ENCODE assay signal across 9 cellular contexts in genomic region chr7:2012981-2013380, GRCh38.
DNase-seq lines count a peak whose midpoint lies in the region; ATAC-seq lines count a peak whose summit lies in the region.
"Had no signal": no experiment of that assay in that cellular context is flagged by ENCODE, and none has a peak within 500 bp of the region (broad histone marks: within the 10 kb centered on the region; RNA-seq: fewer than 3 reads in every experiment).

No MANE protein-coding gene starts in this region.

- H4K20me1 ChIP-seq in GM23248 (ENCODE audit: insufficient read depth): no peaks in the 10 kb centered on the region

- H3K36me3 ChIP-seq in GM23248 (ENCODE audit: low read depth): no peaks in the 10 kb centered on the region
- no peaks in the 10 kb centered on the region for H3K36me3 ChIP-seq in effector memory CD4-positive, alpha-beta T cell (ENCODE audit: control insufficient read depth, insufficient read depth, low read length)
- H3K36me3 ChIP-seq: gastrocnemius medialis had no signal

- H2AFZ ChIP-seq in GM23248: no peak overlapping the region

- H3K9me3 ChIP-seq in GM23248 (ENCODE audit: low read depth): no peaks in the 10 kb centered on the region
- no peaks in the 10 kb centered on the region for H3K9me3 ChIP-seq in effector memory CD4-positive, alpha-beta T cell (ENCODE audit: control insufficient read depth, low read length)
- H3K9me3 ChIP-seq: gastrocnemius medialis had no signal

- intact Hi-C loops in left cardiac atrium (cut with DNase I): no loop called here

- H3K4me3 ChIP-seq in GM23248: no peak overlapping the region
- no peak overlapping the region for H3K4me3 ChIP-seq in effector memory CD4-positive, alpha-beta T cell (ENCODE audit: insufficient read depth, low read depth, low read length, poor library complexity, severe bottlenecking)
- H3K4me3 ChIP-seq: gastrocnemius medialis had no signal

- peak in 1 of 2 donors; percentile 29 for ATAC-seq in left cardiac atrium
- ATAC-seq: gastrocnemius medialis had no signal

- H3K27me3 ChIP-seq in GM23248 (replicated peaks; ENCODE audit: insufficient read depth): no peaks in the 10 kb centered on the region
- H3K27me3 ChIP-seq in effector memory CD4-positive, alpha-beta T cell (replicated peaks; ENCODE audit: control insufficient read depth, insufficient read depth, low read length, poor library complexity, severe bottlenecking): no peaks in the 10 kb centered on the region
- H3K27me3 ChIP-seq: gastrocnemius medialis had no signal

- H3K9me2 ChIP-seq in GM23248 (ENCODE audit: insufficient read depth): no peaks in the 10 kb centered on the region

- no peak overlapping the region for H3K9ac ChIP-seq in GM23248

- 46 to 48% methylated on average over 8 of the region's 8 CpGs for WGBS in GM23248 (ENCODE audit: low coverage in 1 of 2, low lambda C conversion rate in 2 of 2, missing lambda C conversion rate in 2 of 2), 2 experiments

- H3K27ac ChIP-seq in GM23248: no peak overlapping the region
- no peak overlapping the region for H3K27ac ChIP-seq in effector memory CD4-positive, alpha-beta T cell (ENCODE audit: insufficient read depth, low read length, poor library complexity, severe bottlenecking)
- H3K27ac ChIP-seq: gastrocnemius medialis had no signal

- DNase-seq in GM23248 (peak; percentile 80), NCI-H69 (lab: John Stamatoyannopoulos, UW) (peak; percentile 79), left cardiac atrium (peak; percentile 74), stromal cell of bone marrow (ENCODE audit: low read depth) (peak; percentile 11), NCI-H774 (lab: John Stamatoyannopoulos, UW) (no peak), iPS-NIHi11 (ENCODE audit: low spot score) (no peak)
- no peak for DNase-seq in effector memory CD4-positive, alpha-beta T cell
- DNase-seq: activated B cell treated with CpG ODN at 0.5 μM for 24 hours had no signal

- no peaks in the 10 kb centered on the region for H3K4me1 ChIP-seq in GM23248 (ENCODE audit: insufficient read depth)
- H3K4me1 ChIP-seq in effector memory CD4-positive, alpha-beta T cell (ENCODE audit: control insufficient read depth, insufficient read depth, low read length, poor library complexity, severe bottlenecking): no peaks in the 10 kb centered on the region

- no peaks in the 10 kb centered on the region for H3K79me2 ChIP-seq in GM23248 (ENCODE audit: insufficient read depth)

- no peaks in the 10 kb centered on the region for H3F3A ChIP-seq in GM23248 (ENCODE audit: insufficient read depth)

- in situ Hi-C loops in GM23248 (cut with MboI): no loop called here

- H3K4me2 ChIP-seq in GM23248 (ENCODE audit: unreplicated experiment): no peak overlapping the region

Comparison
In these comparisons a context has a peak if more than half of its experiments do, and no peak if none do; other contexts are left out.
1. DNase-seq: peak in GM23248 (single experiment), NCI-H69 (single experiment), left cardiac atrium (single experiment) and stromal cell of bone marrow (single experiment); none in NCI-H774 (single experiment), iPS-NIHi11 (single experiment) and effector memory CD4-positive, alpha-beta T cell (0 of 3).